8 cellular contexts compared by ENCODE assay signal in the genomic region with DNA sequence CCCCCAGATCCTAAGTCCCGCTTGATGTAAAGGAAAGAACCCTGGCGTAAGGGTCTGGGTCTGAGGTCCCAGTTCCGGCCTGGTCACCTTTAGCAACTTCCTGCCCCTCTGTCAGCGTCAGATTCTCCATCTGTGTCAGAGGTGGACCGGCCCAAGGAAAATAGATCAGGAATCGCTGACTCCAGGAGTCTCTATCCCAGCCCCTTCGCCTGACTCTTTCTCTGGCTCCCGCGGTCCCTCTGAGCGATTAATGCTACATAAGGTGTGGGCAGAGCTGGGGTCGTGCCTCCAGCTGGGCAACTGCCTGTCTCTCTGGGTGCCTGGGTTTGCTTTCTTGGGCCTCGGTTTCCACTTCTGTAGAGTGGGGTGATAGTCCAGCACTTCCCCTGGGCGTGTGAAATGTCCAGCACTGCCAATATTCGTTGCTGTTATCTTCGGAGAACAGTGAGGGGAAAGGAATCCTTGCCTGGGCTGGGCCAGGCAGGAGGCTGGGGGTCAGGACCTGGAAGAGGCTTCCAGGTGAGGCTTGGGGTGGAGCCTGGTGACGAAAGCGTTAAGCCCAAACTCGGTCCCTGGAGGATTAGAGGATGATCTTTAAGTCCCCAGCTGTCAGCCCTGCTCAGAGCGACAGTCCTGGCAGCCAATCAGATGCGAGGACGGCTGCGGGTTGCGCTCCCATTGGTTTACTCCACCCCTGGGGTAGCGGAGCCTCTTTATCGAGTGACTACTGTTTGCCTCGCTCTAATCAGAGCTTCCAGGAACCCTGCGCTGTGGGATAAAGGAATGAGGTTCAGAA. TPM values are rescaled to one million over a fixed set of nuclear protein-coding genes. Genes with fewer than 3 reads are reported as not detected.
DNase-seq lines count a peak whose midpoint lies in the region; ATAC-seq, FAIRE-seq and TF ChIP-seq lines count a peak whose summit lies in the region.

No MANE protein-coding gene starts in this region.

- peak; percentile 38 for ATAC-seq in HG03280 (IDR thresholded peaks at IDR 0.05; ENCODE audit: unreplicated experiment)
- ATAC-seq in activated CD4-positive, alpha-beta T cell treated with anti-CD3 and anti-CD28 coated beads for 36 hours, result peak; percentile 67
- no peak for ATAC-seq in GM18517 (IDR thresholded peaks at IDR 0.05; ENCODE audit: unreplicated experiment)

- H3K4me1 Mint-ChIP-seq in activated CD4-positive, alpha-beta T cell treated with anti-CD3 and anti-CD28 coated beads for 36 hours, result peaks cover 34% of the 10 kb centered on the region
- H3K4me1 Mint-ChIP-seq in chondrocyte (ENCODE audit: low read depth), result peaks cover 47% of the 10 kb centered on the region

- POLR2A ChIA-PET in activated CD4-positive, alpha-beta T cell treated with anti-CD3 and anti-CD28 coated beads for 36 hours (lab: Charles Lee), result interaction anchor here (0.6 to 1.1 kb wide), 7 partner anchors 12 to 24 kb away, joined by 3 to 4 read pairs (median 3); a partner anchor contains a TSS

- no peaks in the 10 kb centered on the region for H3K27me3 Mint-ChIP-seq in activated CD4-positive, alpha-beta T cell treated with anti-CD3 and anti-CD28 coated beads for 36 hours
- H3K27me3 Mint-ChIP-seq in chondrocyte (ENCODE audit: low read depth), result no peaks in the 10 kb centered on the region

- peak; percentile 99 for FAIRE-seq in GM18507 (lab: Jason Lieb, UNC)

- intact Hi-C loops in activated CD4-positive, alpha-beta T cell treated with anti-CD3 and anti-CD28 coated beads for 36 hours (cut with DNase I, micrococcal nuclease), result loop anchor here (1.0 to 2.0 kb wide), 6 partner anchors 12 to 200 kb away; a partner anchor contains a TSS

- no peak for TF ChIP-seq CTCF in chondrocyte (IDR thresholded peaks at IDR 0.05)

- peak; percentile 94 for DNase-seq in GM18507 (ENCODE audit: extremely low spot score, insufficient read length, low read depth)
- DNase-seq in NCI-H446 treated with DMSO at 0.1 percent for 48 hours (lab: John Stamatoyannopoulos, UW), result peak; percentile 89
- DNase-seq in activated CD4-positive, alpha-beta T cell treated with anti-CD3 and anti-CD28 coated beads for 36 hours, result peak; percentile 95
- no peak for DNase-seq in chondrocyte (ENCODE audit: low spot score)
- peak; percentile 76 for DNase-seq in kidney glomerular epithelial cell (lab: John Stamatoyannopoulos, UW)
- peak; percentile 94 for DNase-seq in stimulated activated CD4-positive, alpha-beta T cell treated with anti-CD3 and anti-CD28 coated beads, Interleukin-15, amount 100 ng/mL, for 24 hours

- CTCF ChIA-PET in activated CD4-positive, alpha-beta T cell treated with anti-CD3 and anti-CD28 coated beads for 36 hours (lab: Charles Lee), result interaction anchor here (0.5 to 1.3 kb wide), 7 partner anchors 14 to 245 kb away, joined by 3 to 7 read pairs (median 4); a partner anchor contains a TSS

- peak overlapping the region; percentile 59 for H3K27ac Mint-ChIP-seq in activated CD4-positive, alpha-beta T cell treated with anti-CD3 and anti-CD28 coated beads for 36 hours
- H3K27ac Mint-ChIP-seq in chondrocyte (ENCODE audit: unreplicated experiment), result peak overlapping the region; percentile 85

- H3K36me3 Mint-ChIP-seq in activated CD4-positive, alpha-beta T cell treated with anti-CD3 and anti-CD28 coated beads for 36 hours (ENCODE audit: low read depth), result peaks cover 22% of the 10 kb centered on the region
- peaks cover 13% of the 10 kb centered on the region for H3K36me3 Mint-ChIP-seq in chondrocyte (ENCODE audit: low read depth)

- peak overlapping the region; percentile 86 for H3K4me3 Mint-ChIP-seq in activated CD4-positive, alpha-beta T cell treated with anti-CD3 and anti-CD28 coated beads for 36 hours
- peak overlapping the region; percentile 85 for H3K4me3 Mint-ChIP-seq in chondrocyte (ENCODE audit: unreplicated experiment)

- no peaks in the 10 kb centered on the region for H3K9me3 Mint-ChIP-seq in activated CD4-positive, alpha-beta T cell treated with anti-CD3 and anti-CD28 coated beads for 36 hours (ENCODE audit: low read depth)
- H3K9me3 Mint-ChIP-seq in chondrocyte (ENCODE audit: low read depth), result no peaks in the 10 kb centered on the region

RNA-seq across cellular contexts. Expression of a gene that starts 0.8 kb away (rescaled TPM):
- 10 to 100 TPM; 14.4 to 16.9 TPM for total RNA-seq in activated CD4-positive, alpha-beta T cell treated with anti-CD3 and anti-CD28 coated beads for 36 hours
- 6.7 to 15.9 TPM (median 8.9 TPM) in 3 replicates for total RNA-seq in chondrocyte

RNA-seq across cellular contexts. Expression of a gene that starts 14.3 kb away (rescaled TPM):
- 100 to 1,000 TPM; 108 to 130 TPM for total RNA-seq in activated CD4-positive, alpha-beta T cell treated with anti-CD3 and anti-CD28 coated beads for 36 hours
- total RNA-seq in chondrocyte, result 258 to 363 TPM (median 357 TPM) in 3 replicates

RNA-seq across cellular contexts. Expression of a gene that starts 19.4 kb away (rescaled TPM):
- total RNA-seq in activated CD4-positive, alpha-beta T cell treated with anti-CD3 and anti-CD28 coated beads for 36 hours, result not detected
- not detected in 3 replicates for total RNA-seq in chondrocyte

RNA-seq across cellular contexts. Expression of a gene that starts 19.8 kb away (rescaled TPM):
- 100 to 1,000 TPM; 106 to 128 TPM for total RNA-seq in activated CD4-positive, alpha-beta T cell treated with anti-CD3 and anti-CD28 coated beads for 36 hours
- total RNA-seq in chondrocyte, result 120 to 130 TPM (median 120 TPM) in 3 replicates

RNA-seq across cellular contexts. Expression of a gene that starts 26.3 kb away (rescaled TPM):
- 100 to 1,000 TPM; 107 to 137 TPM for total RNA-seq in activated CD4-positive, alpha-beta T cell treated with anti-CD3 and anti-CD28 coated beads for 36 hours
- total RNA-seq in chondrocyte, result 0.57 to 1.6 TPM (median 1.0 TPM) in 3 replicates
